Comparison of ENCODE assay signal across 8 cellular contexts in the genomic region with DNA sequence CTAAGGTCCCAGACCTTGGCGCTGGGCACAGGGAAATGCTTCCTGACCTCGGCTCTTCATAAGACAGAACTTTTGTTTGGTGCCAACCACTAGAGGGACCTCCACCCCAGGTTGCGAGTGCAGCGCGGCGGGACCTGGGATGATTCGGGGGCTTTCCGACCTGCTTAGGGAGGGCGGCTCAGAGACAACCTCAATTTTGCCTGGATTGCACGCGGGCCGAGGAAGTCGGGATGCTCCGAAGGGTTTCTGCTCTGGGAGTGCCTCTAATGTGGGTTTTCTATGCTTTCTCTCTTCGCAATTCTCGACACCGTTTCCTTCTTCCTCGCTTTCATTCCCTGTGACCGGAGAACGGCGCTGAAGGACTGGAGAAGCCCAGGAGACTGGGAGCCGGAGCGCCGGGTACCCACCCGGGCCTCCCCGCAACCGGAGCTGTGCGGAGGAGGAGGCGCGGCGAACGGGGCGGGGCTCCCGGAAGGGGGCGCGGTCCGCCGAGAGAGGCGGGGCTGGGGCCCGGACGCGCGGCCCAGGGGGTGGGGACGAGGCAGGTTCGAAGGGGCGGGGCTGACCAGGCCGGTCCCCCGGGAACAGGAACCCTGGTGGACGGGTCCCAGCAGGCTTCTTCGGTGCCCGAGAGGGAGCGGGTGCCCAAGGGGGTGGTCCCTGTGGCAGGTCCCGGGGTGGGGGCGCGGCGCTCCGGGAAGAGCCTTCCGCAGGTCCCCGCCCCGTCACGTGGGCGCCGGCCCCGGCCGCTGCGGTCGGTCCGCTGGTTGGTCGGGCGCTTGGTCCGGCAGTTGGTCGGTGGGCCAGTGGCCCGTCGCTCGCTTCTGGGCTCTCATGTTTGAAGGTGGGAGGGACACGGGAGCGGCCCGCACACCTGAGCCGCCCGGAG. TPM values are rescaled to one million over a fixed set of nuclear protein-coding genes. Genes with fewer than 3 reads are reported as not detected.
A peak's percentile ranks its signal among the peaks of the same experiment; 100 is the strongest.
DNase-seq lines count a peak whose midpoint lies in the region; ATAC-seq and TF ChIP-seq lines count a peak whose summit lies in the region.

Gene PPFIBP2 (plus strand): TSS at position 790 of the 889 bp plus-strand sequence. CDS start 35,477 bp downstream, outside the sequence.

- peak; percentile 89 for DNase-seq in DMS53 (lab: John Stamatoyannopoulos, UW)
- peak; percentile 51 for DNase-seq in HT1080 (ENCODE audit: low read depth)
- DNase-seq in activated naive CD4-positive, alpha-beta T cell treated with Interleukin-2 at 50 U/mL for 16 hours: peak; percentile 86
- peak; percentile 96 for DNase-seq in germinal center (ENCODE audit: low spot score)
- DNase-seq in nucleus accumbens (lab: John Stamatoyannopoulos, UW): peak in 55 of 56 donors; percentile 10 to 97 (median 81)
- DNase-seq in superior temporal gyrus (ENCODE audit: extremely low spot score): peak; percentile 87

- peak; percentile 67 for ATAC-seq in GM21381 (IDR thresholded peaks at IDR 0.05; ENCODE audit: unreplicated experiment)

- TF ChIP-seq POLR2A in Raji (IDR thresholded peaks at IDR 0.05; ENCODE audit: insufficient read depth, low read depth, low read length): peak; percentile 71

RNA-seq across cellular contexts. Expression of gene PPFIBP2, which starts in this region (rescaled TPM):
- total RNA-seq in HT1080 (2014; rRNA removed; shearing (Covaris generic)): 1.2 and 2.6 TPM in 2 replicates
- 0.83 and 2.2 TPM in 2 replicates for polyA plus RNA-seq in HT1080 (2015; cell fraction: cytosol; rRNA removed)
- 0.56 and 1.2 TPM in 2 replicates for polyA plus RNA-seq in HT1080 (2015; cell fraction: nucleus; rRNA removed)

Comparison
In these comparisons a context has a peak if more than half of its experiments do, and no peak if none do; other contexts are left out.
1. Peak in every context shown above with its lines: DNase-seq and ATAC-seq.